25 cellular contexts compared by ENCODE assay signal in the genomic region with DNA sequence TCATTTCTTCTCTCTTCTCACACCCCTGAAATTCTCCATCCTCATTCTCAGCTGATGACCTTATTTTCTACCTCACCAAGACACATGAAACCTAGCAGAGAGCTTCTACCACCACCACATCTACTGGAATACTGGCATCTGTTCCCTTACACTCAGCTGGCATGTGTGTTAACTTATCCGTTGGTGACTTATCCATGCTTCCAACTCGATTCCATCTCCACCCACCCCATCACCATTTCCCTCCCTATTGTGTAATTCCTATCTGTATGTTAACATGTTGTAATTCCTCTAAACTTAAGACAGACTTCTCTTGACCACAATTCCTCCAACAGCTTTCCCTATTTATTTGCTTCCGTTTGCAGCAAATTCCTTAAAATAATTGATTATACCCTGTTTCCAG. TPM values are rescaled to one million over a fixed set of nuclear protein-coding genes. Genes with fewer than 3 reads are reported as not detected.
DNase-seq lines count a peak whose midpoint lies in the region; ATAC-seq and TF ChIP-seq lines count a peak whose summit lies in the region.
"Had no signal": no experiment of that assay in that cellular context is flagged by ENCODE, and none has a peak within 500 bp of the region (broad histone marks: within the 10 kb centered on the region; RNA-seq: fewer than 3 reads in every experiment).

No MANE protein-coding gene starts in this region.

- H3K4me3 ChIP-seq in fibroblast of the aortic adventitia (ENCODE audit: low read depth, low read length), result no peak overlapping the region
- H3K4me3 ChIP-seq in Peyer's patch, result no peak overlapping the region
- H3K4me3 ChIP-seq: GM12878, HAP-1, PC-9, transverse colon had no signal

- H3K9me3 ChIP-seq in Peyer's patch, result no peaks in the 10 kb centered on the region
- H3K9me3 ChIP-seq: HAP-1, transverse colon had no signal

- peak overlapping the region in 1 of 4 donors; percentile 1 for H3K27ac ChIP-seq in Peyer's patch
- H3K27ac ChIP-seq: C4-2B, PC-9, transverse colon had no signal

- DNase-seq in ELR (ENCODE audit: low read depth) (peak; percentile 22), amniotic epithelial cell (ENCODE audit: low read depth) (peak; percentile 84), fibroblast of the aortic adventitia (ENCODE audit: low read depth) (peak; percentile 83), 8988T (no peak), Peyer's patch (no peak)
- no peak for DNase-seq in stimulated activated effector memory CD8-positive, alpha-beta T cell treated with anti-CD3 and anti-CD28 coated beads, Interleukin-12 subunit alpha, Interleukin-12 subunit beta, amount 100 ng/mL, for 72 hours (ENCODE audit: low spot score in 2 of 2)
- no peak for DNase-seq in stimulated activated CD8-positive, alpha-beta memory T cell treated with anti-CD3 and anti-CD28 coated beads, Interleukin-4, amount 100 ng/mL, for 48 hours
- DNase-seq in effector memory CD8-positive, alpha-beta T cell, result no peak
- DNase-seq: activated CD4-positive, alpha-beta memory T cell treated with anti-CD3 and anti-CD28 coated beads for 36 hours; activated T-cell treated with anti-CD3 and anti-CD28 coated beads, Interleukin-2, amount 50 U/mL, for 1 hour; cortex of kidney; GF-D8; immature natural killer cell; NCI-H345; PC-9; right cardiac atrium; stimulated activated naive CD4-positive, alpha-beta T cell treated with Interleukin-2 at 50 U/mL for 16 hours; transverse colon had no signal

- H3K27me3 ChIP-seq in Peyer's patch, result no peaks in the 10 kb centered on the region
- H3K27me3 ChIP-seq: transverse colon had no signal

- H3K36me3 ChIP-seq in Peyer's patch, result no peaks in the 10 kb centered on the region
- H3K36me3 ChIP-seq: HAP-1, transverse colon had no signal

- TF ChIP-seq CTCF in fibroblast of the aortic adventitia (IDR thresholded peaks at IDR 0.05; ENCODE audit: insufficient read depth, low read length) (no peak), Peyer's patch (IDR thresholded peaks at IDR 0.05) (no peak)

- peak overlapping the region; percentile 45 for H3K27ac Mint-ChIP-seq in stimulated activated effector memory CD8-positive, alpha-beta T cell treated with anti-CD3 and anti-CD28 coated beads, Interleukin-12 subunit alpha, Interleukin-12 subunit beta, amount 100 ng/mL, for 72 hours
- peak overlapping the region in 1 of 2 donors; percentile 18 for H3K27ac Mint-ChIP-seq in effector memory CD8-positive, alpha-beta T cell
- H3K27ac Mint-ChIP-seq: activated CD4-positive, alpha-beta memory T cell treated with anti-CD3 and anti-CD28 coated beads for 36 hours; activated naive CD8-positive, alpha-beta T cell had no signal

- ATAC-seq in stimulated activated effector memory CD8-positive, alpha-beta T cell treated with anti-CD3 and anti-CD28 coated beads, Interleukin-12 subunit alpha, Interleukin-12 subunit beta, amount 100 ng/mL, for 72 hours, result no peak
- no peak for ATAC-seq in effector memory CD8-positive, alpha-beta T cell (replicated peaks)
- ATAC-seq: right cardiac atrium had no signal

- no peak for TF ChIP-seq POLR2A in Peyer's patch (IDR thresholded peaks at IDR 0.05)

- H3K4me3 Mint-ChIP-seq in stimulated activated effector memory CD8-positive, alpha-beta T cell treated with anti-CD3 and anti-CD28 coated beads, Interleukin-12 subunit alpha, Interleukin-12 subunit beta, amount 100 ng/mL, for 72 hours, result no peak overlapping the region
- H3K4me3 Mint-ChIP-seq in effector memory CD8-positive, alpha-beta T cell, result no peak overlapping the region
- H3K4me3 Mint-ChIP-seq: activated CD4-positive, alpha-beta memory T cell treated with anti-CD3 and anti-CD28 coated beads for 36 hours; activated naive CD8-positive, alpha-beta T cell; immature natural killer cell had no signal

- H3K9me3 Mint-ChIP-seq in stimulated activated effector memory CD8-positive, alpha-beta T cell treated with anti-CD3 and anti-CD28 coated beads, Interleukin-12 subunit alpha, Interleukin-12 subunit beta, amount 100 ng/mL, for 72 hours, result no peaks in the 10 kb centered on the region
- no peaks in the 10 kb centered on the region for H3K9me3 Mint-ChIP-seq in effector memory CD8-positive, alpha-beta T cell
- H3K9me3 Mint-ChIP-seq: activated CD4-positive, alpha-beta memory T cell treated with anti-CD3 and anti-CD28 coated beads for 36 hours; immature natural killer cell had no signal

- H3K4me1 ChIP-seq in Peyer's patch, result no peaks in the 10 kb centered on the region
- H3K4me1 ChIP-seq: HAP-1 had no signal

- peaks cover 11% of the 10 kb centered on the region for H3K4me1 Mint-ChIP-seq in stimulated activated effector memory CD8-positive, alpha-beta T cell treated with anti-CD3 and anti-CD28 coated beads, Interleukin-12 subunit alpha, Interleukin-12 subunit beta, amount 100 ng/mL, for 72 hours
- peaks cover 2 to 5% of the 10 kb centered on the region in 2 donors for H3K4me1 Mint-ChIP-seq in effector memory CD8-positive, alpha-beta T cell (ENCODE audit: low read depth in 2 of 2)

- H3K36me3 Mint-ChIP-seq in stimulated activated effector memory CD8-positive, alpha-beta T cell treated with anti-CD3 and anti-CD28 coated beads, Interleukin-12 subunit alpha, Interleukin-12 subunit beta, amount 100 ng/mL, for 72 hours, result no peaks in the 10 kb centered on the region
- no peaks in the 10 kb centered on the region for H3K36me3 Mint-ChIP-seq in effector memory CD8-positive, alpha-beta T cell (ENCODE audit: insufficient read depth)
- H3K36me3 Mint-ChIP-seq: activated CD4-positive, alpha-beta memory T cell treated with anti-CD3 and anti-CD28 coated beads for 36 hours; activated naive CD8-positive, alpha-beta T cell; immature natural killer cell had no signal

- peaks cover 19 to 44% of the 10 kb centered on the region in 2 donors for H3K27me3 Mint-ChIP-seq in effector memory CD8-positive, alpha-beta T cell

RNA-seq across cellular contexts. Expression of a gene that starts 15.4 kb away (rescaled TPM):
- 516 and 790 TPM in 2 replicates for total RNA-seq in fibroblast of the aortic adventitia (ENCODE audit: low replicate concordance)
- total RNA-seq in Peyer's patch, result 100 to 1,000 TPM in 2 of 4 donors, 10 to 100 TPM in 2; 55.9 to 187 (median 108) TPM

RNA-seq across cellular contexts. Expression of a gene that starts 16.3 kb away (rescaled TPM):
- total RNA-seq in fibroblast of the aortic adventitia (ENCODE audit: low replicate concordance) (237 and 528 TPM in 2 replicates), Peyer's patch (100 to 1,000 TPM in 3 of 4 donors, 10 to 100 TPM in 1; 27.5 to 151 (median 125) TPM)

RNA-seq across cellular contexts. Expression of a gene that starts 33.1 kb away (rescaled TPM):
- total RNA-seq in fibroblast of the aortic adventitia (ENCODE audit: low replicate concordance) (39.2 and 50.6 TPM in 2 replicates), Peyer's patch (10 to 100 TPM; 44.6 to 87.7 (median 51.5) TPM)

RNA-seq across cellular contexts. Expression of a gene that starts 52.8 kb away (rescaled TPM):
- total RNA-seq in fibroblast of the aortic adventitia (ENCODE audit: low replicate concordance) (not detected in 2 replicates), Peyer's patch (10 to 100 TPM in 1 of 4 donors, 1 to 10 TPM in 2, not detected in 1; 3.7 to 64.4 (median 4.3) TPM)
- total RNA-seq: epithelial cell of proximal tubule, osteocyte, SK-MEL-5 had no signal

RNA-seq across cellular contexts. Expression of a gene that starts 54.2 kb away (rescaled TPM):
- 10.9 and 13.6 TPM in 2 replicates for total RNA-seq in fibroblast of the aortic adventitia (ENCODE audit: low replicate concordance)
- 100 to 1,000 TPM in 1 of 4 donors, 10 to 100 TPM in 3; 35.0 to 120 (median 57.3) TPM for total RNA-seq in Peyer's patch

Comparison
In these comparisons a context has a peak if more than half of its experiments do, and no peak if none do; other contexts are left out.
1. DNase-seq: peak in ELR (single experiment), amniotic epithelial cell (single experiment) and fibroblast of the aortic adventitia (single experiment); none in stimulated activated effector memory CD8-positive, alpha-beta T cell treated with anti-CD3 and anti-CD28 coated beads, Interleukin-12 subunit alpha, Interleukin-12 subunit beta, amount 100 ng/mL, for 72 hours (0 of 2), stimulated activated CD8-positive, alpha-beta memory T cell treated with anti-CD3 and anti-CD28 coated beads, Interleukin-4, amount 100 ng/mL, for 48 hours (single experiment), 8988T (single experiment), Peyer's patch (0 of 3) and effector memory CD8-positive, alpha-beta T cell (0 of 3).